In the genomic region with DNA sequence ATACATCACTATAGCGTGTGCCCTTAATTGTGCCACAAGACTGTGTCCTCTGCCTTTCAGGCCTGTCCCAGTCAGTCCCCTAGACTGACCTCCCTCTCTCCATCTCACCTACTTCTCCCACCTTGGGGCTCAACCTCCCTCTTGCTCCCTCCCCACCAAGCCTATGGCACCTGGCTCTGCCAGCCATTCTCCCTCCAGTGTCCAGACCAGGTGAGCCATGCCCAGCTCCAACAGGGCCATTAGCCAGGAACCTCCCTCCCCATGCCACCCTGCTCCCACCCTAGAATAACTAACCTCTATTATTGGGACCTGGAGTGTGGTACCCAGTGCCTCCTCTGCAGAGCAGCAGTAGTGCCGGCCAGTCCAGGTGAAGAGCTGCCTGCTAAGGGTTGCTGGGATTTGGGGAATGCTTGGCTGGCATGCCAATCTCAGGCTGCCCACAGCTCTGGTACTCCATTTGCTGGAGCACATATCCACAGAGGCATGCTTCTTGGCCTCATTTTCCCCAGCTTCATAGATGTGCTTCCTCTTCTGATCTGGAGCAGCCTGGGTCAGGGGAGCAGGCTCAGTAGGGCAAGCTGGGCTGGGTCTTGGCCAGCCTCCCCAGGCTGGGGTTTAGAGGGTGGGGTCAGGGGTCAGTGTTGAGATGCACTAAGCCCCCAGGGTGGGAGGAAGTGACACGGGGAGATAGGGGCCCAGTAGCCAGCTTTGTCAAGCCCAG, we compare ENCODE assay signal across 19 cellular contexts. TPM values are rescaled to one million over a fixed set of nuclear protein-coding genes. Genes with fewer than 3 reads are reported as not detected.
DNase-seq lines count a peak whose midpoint lies in the region; ATAC-seq and TF ChIP-seq lines count a peak whose summit lies in the region.
"Had no signal": no experiment of that assay in that cellular context is flagged by ENCODE, and none has a peak within 500 bp of the region (broad histone marks: within the 10 kb centered on the region; RNA-seq: fewer than 3 reads in every experiment).

No MANE protein-coding gene starts in this region.

- H3K14ac ChIP-seq in trophoblast cell (ENCODE audit: low read length): no peak overlapping the region

- H4K12ac ChIP-seq in trophoblast cell (ENCODE audit: low read depth, low read length): no peak overlapping the region

- no peak overlapping the region for H3K23ac ChIP-seq in trophoblast cell (ENCODE audit: low read length)

- H2BK5ac ChIP-seq in trophoblast cell (ENCODE audit: low read depth, low read length, poor library complexity): no peak overlapping the region

- H4K20me1 ChIP-seq in PC-9 (ENCODE audit: insufficient read depth): no peaks in the 10 kb centered on the region

- peaks cover 16% of the 10 kb centered on the region for H3K4me1 ChIP-seq in CD8-positive, alpha-beta T cell (ENCODE audit: insufficient read depth, low read length)
- no peaks in the 10 kb centered on the region for H3K4me1 ChIP-seq in trophoblast cell (ENCODE audit: control insufficient read depth in 1 of 2, insufficient read depth in 2 of 2, low read length in 2 of 2)
- H3K4me1 ChIP-seq in PC-9 (replicated peaks; ENCODE audit: insufficient read depth): no peaks in the 10 kb centered on the region
- H3K4me1 ChIP-seq: BE2C had no signal

- no peaks in the 10 kb centered on the region for H3K9me2 ChIP-seq in PC-9 (ENCODE audit: insufficient read depth)

- POLR2A ChIA-PET in CD8-positive, alpha-beta T cell (lab: Charles Lee): no interaction called here
- POLR2A ChIA-PET in PC-9 (lab: Charles Lee; ENCODE audit: unreplicated experiment): no interaction called here

- H3K27ac Mint-ChIP-seq in T-helper 2 cell treated with Interferon-gamma antibody and Interleukin-4, amounts not matched to agents 5 μg/mL and 100 μg/mL, for 36 hours: no peak overlapping the region
- peak overlapping the region; percentile 18 for H3K27ac Mint-ChIP-seq in CD8-positive, alpha-beta T cell
- peak overlapping the region; percentile 92 for H3K27ac Mint-ChIP-seq in glutamatergic neuron (ENCODE audit: unreplicated experiment)
- H3K27ac Mint-ChIP-seq: CD4-positive, CD25-positive, alpha-beta regulatory T cell; HFFc6 had no signal

- intact Hi-C loops in CD8-positive, alpha-beta T cell (cut with DNase I, micrococcal nuclease): no loop called here
- intact Hi-C loops in PC-9 (cut with micrococcal nuclease; ENCODE audit: unreplicated experiment): no loop called here

- no peak overlapping the region for H4K91ac ChIP-seq in trophoblast cell (ENCODE audit: low read depth, low read length)

- H3K79me1 ChIP-seq in trophoblast cell (ENCODE audit: low read length): no peaks in the 10 kb centered on the region

- ATAC-seq in CD8-positive, alpha-beta T cell: no peak
- ATAC-seq in GM18907 (IDR thresholded peaks at IDR 0.05; ENCODE audit: unreplicated experiment): no peak
- ATAC-seq: HCT116, HepG2 had no signal

- H3K36me3 ChIP-seq in CD8-positive, alpha-beta T cell (ENCODE audit: insufficient read depth, low read length): no peaks in the 10 kb centered on the region
- H3K36me3 ChIP-seq in trophoblast cell (ENCODE audit: control insufficient read depth in 1 of 2, insufficient read depth in 2 of 2, low read length in 2 of 2): no peaks in the 10 kb centered on the region
- no peaks in the 10 kb centered on the region for H3K36me3 ChIP-seq in PC-9 (ENCODE audit: low read depth)
- H3K36me3 ChIP-seq: BE2C had no signal

- no peak overlapping the region for H2BK12ac ChIP-seq in trophoblast cell (ENCODE audit: low read length)

- H3K4me1 Mint-ChIP-seq in T-helper 2 cell treated with Interferon-gamma antibody and Interleukin-4, amounts not matched to agents 5 μg/mL and 100 μg/mL, for 36 hours (ENCODE audit: low read depth): peaks cover 16% of the 10 kb centered on the region
- peaks cover 30% of the 10 kb centered on the region for H3K4me1 Mint-ChIP-seq in CD8-positive, alpha-beta T cell (ENCODE audit: low read depth)
- peaks cover 25% of the 10 kb centered on the region for H3K4me1 Mint-ChIP-seq in glutamatergic neuron (ENCODE audit: low read depth, unreplicated experiment)

- peak; percentile 1 for DNase-seq in T-helper 2 cell treated with Interferon-gamma antibody and Interleukin-4, amounts not matched to agents 5 μg/mL and 100 μg/mL, for 36 hours (ENCODE audit: low spot score)
- DNase-seq in T-helper 2 cell (no peak), glutamatergic neuron (no peak), trophoblast cell (no peak), PC-9 (no peak), AG08396 (ENCODE audit: low spot score) (no peak)
- no peak for DNase-seq in CD8-positive, alpha-beta T cell
- DNase-seq: BE2C; C1 segment of cervical spinal cord; CD4-positive, CD25-positive, alpha-beta regulatory T cell; DMS153; DMS79; GDM1; GOT3; HFFc6 had no signal

- no peak overlapping the region for H3K4me2 ChIP-seq in trophoblast cell (ENCODE audit: low read length)
- H3K4me2 ChIP-seq in PC-9: no peak overlapping the region

- no peak overlapping the region for H2BK120ac ChIP-seq in trophoblast cell (ENCODE audit: insufficient read depth, low read length, poor library complexity)

- no peaks in the 10 kb centered on the region for H3F3A ChIP-seq in PC-9 (ENCODE audit: insufficient read depth, low read depth)

- no peak overlapping the region for H3K18ac ChIP-seq in trophoblast cell (ENCODE audit: low read length)

- no peak for TF ChIP-seq CTCF in CD8-positive, alpha-beta T cell (IDR thresholded peaks at IDR 0.05)
- TF ChIP-seq CTCF in glutamatergic neuron (IDR thresholded peaks at IDR 0.05; ENCODE audit: partially characterized antibody, unreplicated experiment) (no peak), PC-9 (conservative IDR thresholded peaks at IDR 0.05) (no peak)

- no peaks in the 10 kb centered on the region for H3K36me3 Mint-ChIP-seq in T-helper 2 cell treated with Interferon-gamma antibody and Interleukin-4, amounts not matched to agents 5 μg/mL and 100 μg/mL, for 36 hours (ENCODE audit: low read depth)
- peaks cover 15% of the 10 kb centered on the region for H3K36me3 Mint-ChIP-seq in CD8-positive, alpha-beta T cell
- H3K36me3 Mint-ChIP-seq in glutamatergic neuron (ENCODE audit: unreplicated experiment): no peaks in the 10 kb centered on the region
- H3K36me3 Mint-ChIP-seq: CD4-positive, CD25-positive, alpha-beta regulatory T cell had no signal

- WGBS in trophoblast cell (ENCODE audit: extremely low coverage, insufficient coverage, insufficient read length): no CpG with 5 or more reads among the region's 3 CpGs

- H3K79me2 ChIP-seq in trophoblast cell (ENCODE audit: control insufficient read depth, insufficient read depth, low read length, poor library complexity) (no peaks in the 10 kb centered on the region), PC-9 (ENCODE audit: low read depth) (no peaks in the 10 kb centered on the region)

- H3K9ac ChIP-seq in trophoblast cell (ENCODE audit: low read length): no peak overlapping the region

- no peaks in the 10 kb centered on the region for H3K9me3 ChIP-seq in CD8-positive, alpha-beta T cell (ENCODE audit: low read length)
- H3K9me3 ChIP-seq in trophoblast cell (ENCODE audit: insufficient read depth, low read depth, low read length): peaks cover 2% of the 10 kb centered on the region
- no peaks in the 10 kb centered on the region for H3K9me3 ChIP-seq in PC-9 (ENCODE audit: insufficient read depth, low read depth)
- H3K9me3 ChIP-seq: BE2C had no signal

- H3K4me3 Mint-ChIP-seq in T-helper 2 cell treated with Interferon-gamma antibody and Interleukin-4, amounts not matched to agents 5 μg/mL and 100 μg/mL, for 36 hours: no peak overlapping the region
- H3K4me3 Mint-ChIP-seq in CD8-positive, alpha-beta T cell: no peak overlapping the region
- H3K4me3 Mint-ChIP-seq in glutamatergic neuron (ENCODE audit: unreplicated experiment): no peak overlapping the region
- H3K4me3 Mint-ChIP-seq: CD4-positive, CD25-positive, alpha-beta regulatory T cell had no signal

- H3K27ac ChIP-seq in CD8-positive, alpha-beta T cell (ENCODE audit: low read depth, low read length): no peak overlapping the region
- no peak overlapping the region for H3K27ac ChIP-seq in trophoblast cell (ENCODE audit: low read depth, low read length)
- no peak overlapping the region for H3K27ac ChIP-seq in PC-9
- H3K27ac ChIP-seq: 22Rv1 had no signal

- H3K4me3 ChIP-seq in CD8-positive, alpha-beta T cell (ENCODE audit: low read depth, low read length): no peak overlapping the region
- peak overlapping the region; percentile 21 for H3K4me3 ChIP-seq in trophoblast cell (ENCODE audit: low read depth, low read length)
- no peak overlapping the region for H3K4me3 ChIP-seq in PC-9

- no peak overlapping the region for H4K8ac ChIP-seq in trophoblast cell (ENCODE audit: low read depth, low read length)

- CTCF ChIA-PET in CD8-positive, alpha-beta T cell (lab: Charles Lee): no interaction called here
- CTCF ChIA-PET in PC-9 (lab: Charles Lee): no interaction called here

- no peak overlapping the region for H2AFZ ChIP-seq in trophoblast cell (ENCODE audit: insufficient read depth, low read length, poor library complexity)
- no peak overlapping the region for H2AFZ ChIP-seq in PC-9

- BruUV-seq in PC-9 (replicated peaks; lab: Mats Ljungman, UMichigan): no TSS peak

- H2AK5ac ChIP-seq in trophoblast cell (ENCODE audit: low read length): no peak overlapping the region

- H3K27me3 Mint-ChIP-seq in T-helper 2 cell treated with Interferon-gamma antibody and Interleukin-4, amounts not matched to agents 5 μg/mL and 100 μg/mL, for 36 hours (ENCODE audit: low read depth): peaks cover 11% of the 10 kb centered on the region
- H3K27me3 Mint-ChIP-seq in CD8-positive, alpha-beta T cell (ENCODE audit: low read depth): no peaks in the 10 kb centered on the region
- H3K27me3 Mint-ChIP-seq in glutamatergic neuron (ENCODE audit: unreplicated experiment): peaks cover 10% of the 10 kb centered on the region

- no peaks in the 10 kb centered on the region for H3K27me3 ChIP-seq in CD8-positive, alpha-beta T cell (ENCODE audit: insufficient read depth, low read length)
- H3K27me3 ChIP-seq in trophoblast cell (ENCODE audit: insufficient read depth, low read length): no peaks in the 10 kb centered on the region
- H3K27me3 ChIP-seq in PC-9 (ENCODE audit: insufficient read depth, low read depth): no peaks in the 10 kb centered on the region
- H3K27me3 ChIP-seq: BE2C had no signal

- H3K9me3 Mint-ChIP-seq in T-helper 2 cell treated with Interferon-gamma antibody and Interleukin-4, amounts not matched to agents 5 μg/mL and 100 μg/mL, for 36 hours: no peaks in the 10 kb centered on the region
- H3K9me3 Mint-ChIP-seq in CD8-positive, alpha-beta T cell: no peaks in the 10 kb centered on the region
- peaks cover 8% of the 10 kb centered on the region for H3K9me3 Mint-ChIP-seq in glutamatergic neuron (ENCODE audit: unreplicated experiment)
- H3K9me3 Mint-ChIP-seq: HFFc6 had no signal

- H3K4ac ChIP-seq in trophoblast cell (ENCODE audit: low read depth, low read length): no peak overlapping the region

RNA-seq across cellular contexts. Expression of a gene that starts 38.8 kb away (rescaled TPM):
- 1 to 10 TPM; 2.6 to 2.9 TPM for total RNA-seq in CD8-positive, alpha-beta T cell
- 0.20 TPM for total RNA-seq in glutamatergic neuron (ENCODE audit: unreplicated experiment)
- 0.18 and 0.79 TPM in 2 replicates for polyA plus RNA-seq in trophoblast cell (2013)
- total RNA-seq in PC-9 (2021): 1.7 and 2.7 TPM in 2 replicates
- total RNA-seq: CD4-positive, CD25-positive, alpha-beta regulatory T cell had no signal

RNA-seq across cellular contexts. Expression of a gene that starts 38.9 kb away (rescaled TPM):
- total RNA-seq in CD8-positive, alpha-beta T cell: 1 to 10 TPM; 5.0 to 9.5 TPM
- total RNA-seq in glutamatergic neuron (ENCODE audit: unreplicated experiment): 17.2 TPM
- polyA plus RNA-seq in trophoblast cell (2013): 10.0 and 10.1 TPM in 2 replicates
- 14.4 and 17.2 TPM in 2 replicates for total RNA-seq in PC-9 (2021)

RNA-seq across cellular contexts. Expression of a gene that starts 47.8 kb away (rescaled TPM):
- 1 to 10 TPM; 1.6 TPM for total RNA-seq in CD8-positive, alpha-beta T cell
- total RNA-seq in glutamatergic neuron (ENCODE audit: unreplicated experiment) (0.96 TPM), PC-9 (2021) (2.2 and 2.3 TPM in 2 replicates)
- polyA plus RNA-seq in trophoblast cell (2013): 0.53 and 0.60 TPM in 2 replicates
